Comparison of ENCODE assay signal across 1 cellular context in genomic region chr11:134394311-134394710, GRCh38.
TF ChIP-seq lines count a peak whose summit lies in the region.

No MANE protein-coding gene starts in this region.

TF ChIP-seq in H1, 55 proteins besides CTCF, POLR2A, EP300 and RAD21 (continued from another document):
- no peak for TF ChIP-seq EGR1 (IDR thresholded peaks at IDR 0.05; ENCODE audit: borderline replicate concordance, low read depth, low read length)
- no peak for TF ChIP-seq HDAC6 (IDR thresholded peaks at IDR 0.05; ENCODE audit: low read depth, low read length)
- no peak for TF ChIP-seq TEAD4 (IDR thresholded peaks at IDR 0.05; ENCODE audit: low read depth, low read length)
- no peak for TF ChIP-seq CBX5 (IDR thresholded peaks at IDR 0.05; ENCODE audit: low read depth, low read length)
- TF ChIP-seq E2F6 (IDR thresholded peaks at IDR 0.05): no peak
- no peak for TF ChIP-seq MAFK (IDR thresholded peaks at IDR 0.05; ENCODE audit: low read depth, low read length)
- no peak for TF ChIP-seq TCF12 (IDR thresholded peaks at IDR 0.05; ENCODE audit: low read depth, low read length)
- TF ChIP-seq GABPA (IDR thresholded peaks at IDR 0.05; ENCODE audit: borderline replicate concordance, insufficient read depth, low read length): no peak
- no peak for TF ChIP-seq PHF8 (conservative IDR thresholded peaks at IDR 0.05; ENCODE audit: low read depth, low read length)
